ENCODE assay signal across 6 cellular contexts in the genomic region with DNA sequence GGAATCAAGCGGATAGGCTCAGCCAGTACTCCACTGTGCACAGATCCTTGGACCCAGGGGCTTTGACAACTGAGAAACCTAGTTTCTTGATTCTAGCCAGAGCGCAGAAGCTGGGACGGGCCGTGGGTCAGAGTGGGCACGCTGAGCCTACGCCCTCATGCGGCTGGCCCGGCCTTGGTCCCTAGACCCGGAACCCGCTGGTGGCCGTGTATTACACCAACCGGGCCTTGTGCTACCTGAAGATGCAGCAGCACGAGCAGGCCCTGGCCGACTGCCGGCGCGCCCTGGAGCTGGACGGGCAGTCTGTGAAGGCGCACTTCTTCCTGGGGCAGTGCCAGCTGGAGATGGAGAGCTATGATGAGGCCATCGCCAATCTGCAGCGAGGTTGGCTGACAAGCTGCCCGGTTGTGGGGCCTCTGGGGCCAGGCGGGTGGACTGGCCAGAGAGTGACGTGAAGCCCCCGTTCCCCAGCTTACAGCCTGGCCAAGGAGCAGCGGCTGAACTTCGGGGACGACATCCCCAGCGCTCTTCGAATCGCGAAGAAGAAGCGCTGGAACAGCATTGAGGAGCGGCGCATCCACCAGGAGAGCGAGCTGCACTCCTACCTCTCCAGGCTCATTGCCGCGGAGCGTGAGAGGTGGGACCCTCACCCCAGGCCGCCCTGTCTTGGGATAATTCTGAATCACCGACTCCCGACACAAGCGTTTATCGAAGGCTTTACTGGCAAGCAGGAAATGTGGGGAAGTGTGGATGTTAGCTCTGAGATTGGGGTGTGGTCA. TPM values are rescaled to one million over a fixed set of nuclear protein-coding genes. Genes with fewer than 3 reads are reported as not detected.
DNase-seq lines count a peak whose midpoint lies in the region; ATAC-seq, FAIRE-seq and TF ChIP-seq lines count a peak whose summit lies in the region.

No MANE protein-coding gene starts in this region.

- H3K27ac Mint-ChIP-seq in stimulated activated naive CD8-positive, alpha-beta T cell treated with anti-CD3 and anti-CD28 coated beads, Interleukin-15, Interleukin-2, amounts not matched to agents 100 ng/mL and 50 ng/mL, for 24 hours, result peak overlapping the region; percentile 61
- H3K27ac Mint-ChIP-seq in astrocyte (ENCODE audit: unreplicated experiment), result peak overlapping the region; percentile 87

- H2AFZ ChIP-seq in astrocyte (ENCODE audit: low read depth, low read length), result no peak overlapping the region

- no peaks in the 10 kb centered on the region for H3K27me3 Mint-ChIP-seq in stimulated activated naive CD8-positive, alpha-beta T cell treated with anti-CD3 and anti-CD28 coated beads, Interleukin-15, Interleukin-2, amounts not matched to agents 100 ng/mL and 50 ng/mL, for 24 hours
- no peaks in the 10 kb centered on the region for H3K27me3 Mint-ChIP-seq in astrocyte (ENCODE audit: low read depth, unreplicated experiment)

- H3K9ac ChIP-seq in astrocyte (ENCODE audit: low read length), result peak overlapping the region; percentile 90

- peak overlapping the region; percentile 98 for H3K4me2 ChIP-seq in astrocyte (ENCODE audit: low read length)

- H3K9me3 Mint-ChIP-seq in stimulated activated naive CD8-positive, alpha-beta T cell treated with anti-CD3 and anti-CD28 coated beads, Interleukin-15, Interleukin-2, amounts not matched to agents 100 ng/mL and 50 ng/mL, for 24 hours, result no peaks in the 10 kb centered on the region
- no peaks in the 10 kb centered on the region for H3K9me3 Mint-ChIP-seq in astrocyte (ENCODE audit: unreplicated experiment)

- DNase-seq in stimulated activated naive CD8-positive, alpha-beta T cell treated with anti-CD3 and anti-CD28 coated beads, Interleukin-15, Interleukin-2, amounts not matched to agents 100 U/mL and 50 U/mL, for 24 hours, result no peak
- DNase-seq in astrocyte (ENCODE audit: low read depth), result peak; percentile 37
- DNase-seq in central memory CD4-positive, alpha-beta T cell, result no peak

- H3K4me1 ChIP-seq in astrocyte (ENCODE audit: insufficient read depth, low read length) (peaks cover 32% of the 10 kb centered on the region), muscle layer of duodenum (ENCODE audit: control insufficient read depth in 1 of 2, insufficient read depth in 2 of 2, low read length in 2 of 2) (peaks cover 7 to 50% of the 10 kb centered on the region in 2 donors)

- no peak for TF ChIP-seq CTCF in astrocyte (IDR thresholded peaks at IDR 0.05; ENCODE audit: insufficient read depth, low read depth, low read length)

- peaks cover 33% of the 10 kb centered on the region for H3K4me1 Mint-ChIP-seq in stimulated activated naive CD8-positive, alpha-beta T cell treated with anti-CD3 and anti-CD28 coated beads, Interleukin-15, Interleukin-2, amounts not matched to agents 100 ng/mL and 50 ng/mL, for 24 hours (ENCODE audit: low read depth)
- peaks cover 13% of the 10 kb centered on the region for H3K4me1 Mint-ChIP-seq in astrocyte (ENCODE audit: low read depth, unreplicated experiment)

- H3K27me3 ChIP-seq in astrocyte (ENCODE audit: insufficient read depth, low read length) (no peaks in the 10 kb centered on the region), muscle layer of duodenum (ENCODE audit: low read depth, low read length) (no peaks in the 10 kb centered on the region)

- peaks cover 34% of the 10 kb centered on the region for H4K20me1 ChIP-seq in astrocyte (ENCODE audit: insufficient read depth, low read length)

- no peak for FAIRE-seq in astrocyte (lab: Jason Lieb, UNC)

- H3K4me3 Mint-ChIP-seq in stimulated activated naive CD8-positive, alpha-beta T cell treated with anti-CD3 and anti-CD28 coated beads, Interleukin-15, Interleukin-2, amounts not matched to agents 100 ng/mL and 50 ng/mL, for 24 hours, result peak overlapping the region; percentile 85
- peak overlapping the region; percentile 89 for H3K4me3 Mint-ChIP-seq in astrocyte (ENCODE audit: unreplicated experiment)

- H3K4me3 ChIP-seq in astrocyte (ENCODE audit: insufficient read depth, low read depth, low read length) (peak overlapping the region; percentile 78), muscle layer of duodenum (ENCODE audit: low read depth in 1 of 2, low read length in 2 of 2) (peak overlapping the region; percentile 68 to 85)

- peaks cover 50% of the 10 kb centered on the region for H3K79me2 ChIP-seq in astrocyte (ENCODE audit: insufficient read depth, low read length)

- peaks cover 21% of the 10 kb centered on the region for H3K36me3 Mint-ChIP-seq in stimulated activated naive CD8-positive, alpha-beta T cell treated with anti-CD3 and anti-CD28 coated beads, Interleukin-15, Interleukin-2, amounts not matched to agents 100 ng/mL and 50 ng/mL, for 24 hours (ENCODE audit: low read depth)
- peaks cover 9% of the 10 kb centered on the region for H3K36me3 Mint-ChIP-seq in astrocyte (ENCODE audit: low read depth, unreplicated experiment)

- H3K36me3 ChIP-seq in astrocyte (ENCODE audit: insufficient read depth, low read length) (peaks cover 3% of the 10 kb centered on the region), muscle layer of duodenum (ENCODE audit: control insufficient read depth in 1 of 2, insufficient read depth in 2 of 2, low read length in 2 of 2) (peaks cover 5 to 19% of the 10 kb centered on the region in 2 donors)

- no peak for ATAC-seq in stimulated activated naive CD8-positive, alpha-beta T cell treated with anti-CD3 and anti-CD28 coated beads, Interleukin-15, Interleukin-2, amounts not matched to agents 100 U/mL and 50 U/mL, for 24 hours
- ATAC-seq in HG03442 (IDR thresholded peaks at IDR 0.05; ENCODE audit: unreplicated experiment), result no peak

- H3K27ac ChIP-seq in astrocyte (ENCODE audit: low read depth, low read length) (peak overlapping the region; percentile 70), muscle layer of duodenum (ENCODE audit: low read length) (no peak overlapping the region)

- H3K9me3 ChIP-seq in astrocyte (ENCODE audit: insufficient read depth, low read depth, low read length) (no peaks in the 10 kb centered on the region), muscle layer of duodenum (ENCODE audit: control insufficient read depth in 1 of 2, low read length in 2 of 2) (no peaks in the 10 kb centered on the region)

RNA-seq across cellular contexts. Expression of a gene that starts 0.9 kb away (rescaled TPM):
- total RNA-seq in astrocyte, result 138 and 140 TPM in 2 replicates

RNA-seq across cellular contexts. Expression of a gene that starts 3.0 kb away (rescaled TPM):
- total RNA-seq in astrocyte, result 24.6 and 26.8 TPM in 2 replicates

RNA-seq across cellular contexts. Expression of a gene that starts 5.7 kb away (rescaled TPM):
- 4.0 and 4.9 TPM in 2 replicates for total RNA-seq in astrocyte

RNA-seq across cellular contexts. Expression of a gene that starts 9.0 kb away (rescaled TPM):
- total RNA-seq in astrocyte, result 8.2 and 9.5 TPM in 2 replicates

RNA-seq across cellular contexts. Expression of a gene that starts 13.2 kb away (rescaled TPM):
- 87.3 and 93.2 TPM in 2 replicates for total RNA-seq in astrocyte
